Comparison of ENCODE assay signal across 19 cellular contexts in the genomic region with DNA sequence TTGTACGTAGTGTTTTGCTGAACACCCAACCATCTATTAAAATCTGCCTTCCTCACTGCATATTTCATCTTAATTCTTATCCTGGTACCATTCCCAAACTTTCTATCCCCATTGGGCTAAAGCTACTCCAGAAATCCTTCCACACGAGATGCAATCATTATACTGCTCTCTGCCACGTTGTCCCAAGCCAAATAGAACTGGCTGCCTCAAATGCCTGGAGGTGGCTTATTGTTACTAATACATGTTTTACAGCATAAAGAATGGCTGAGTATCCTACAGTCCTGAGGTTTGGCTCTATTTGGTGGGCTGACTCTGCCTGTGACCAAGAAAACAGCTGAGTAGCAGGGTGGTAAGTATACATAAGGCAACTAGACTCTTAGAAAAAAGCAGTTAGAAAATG.
"Had no signal": no experiment of that assay in that cellular context is flagged by ENCODE, and none has a peak within 500 bp of the region (broad histone marks: within the 10 kb centered on the region; RNA-seq: fewer than 3 reads in every experiment).

No MANE protein-coding gene starts in this region.

- H3K27me3 ChIP-seq: dorsolateral prefrontal cortex, gastroesophageal sphincter, neural progenitor cell, ovary, testis, tibial nerve had no signal

- H3K36me3 ChIP-seq: gastroesophageal sphincter, neural progenitor cell, ovary, tibial nerve had no signal

- ATAC-seq: esophagus mucosa; natural killer cell treated with Interleukin-12 subunit alpha and Interleukin-12 subunit beta and Interleukin-15 and Interleukin-18, amount 100 ng/mL, for 72 hours; stimulated activated naive B cell treated with anti-CD40 and anti-IgM and Interleukin-4, amounts not matched to agents 10 μg/mL and 1 μg/mL and 100 μg/mL, for 72 hours; stimulated activated naive CD8-positive, alpha-beta T cell treated with anti-CD3 and anti-CD28 coated beads, Interleukin-15, amount 100 ng/mL, for 72 hours had no signal

- H3K4me3 ChIP-seq: dorsolateral prefrontal cortex, gastroesophageal sphincter, neural progenitor cell, ovary, testis, tibial nerve had no signal

- H3K4me1 ChIP-seq: testis had no signal

- H3K27ac ChIP-seq: dorsolateral prefrontal cortex, neural progenitor cell, ovary, testis, tibial nerve had no signal

- DNase-seq: cortex of kidney; dorsolateral prefrontal cortex; effector memory CD4-positive, alpha-beta T cell; foreskin fibroblast; glutamatergic neuron; immature natural killer cell; nucleus accumbens; ovary; right cardiac atrium; stimulated activated CD4-positive, alpha-beta T cell treated with anti-CD3 and anti-CD28 coated beads, Interleukin-2, amount 100 ng/mL, for 24 hours; stimulated activated CD4-positive, alpha-beta T cell treated with anti-CD3 and anti-CD28 coated beads, Interleukin-4, amount 100 ng/mL, for 4 hours; stimulated activated naive B cell treated with anti-CD40 and anti-IgM and Interleukin-4, amounts not matched to agents 10 μg/mL and 1 μg/mL and 100 μg/mL, for 72 hours; stimulated activated naive CD8-positive, alpha-beta T cell treated with anti-CD3 and anti-CD28 coated beads, Interleukin-15, amount 100 ng/mL, for 72 hours; testis had no signal

- H3K9me3 ChIP-seq: gastroesophageal sphincter, ovary, testis, tibial nerve had no signal
